Comparison of ENCODE assay signal across 14 cellular contexts in genomic region chr12:65728348-65728912, GRCh38.
DNase-seq lines count a peak whose midpoint lies in the region; ATAC-seq and TF ChIP-seq lines count a peak whose summit lies in the region.
"Had no signal": no experiment of that assay in that cellular context is flagged by ENCODE, and none has a peak within 500 bp of the region (broad histone marks: within the 10 kb centered on the region; RNA-seq: fewer than 3 reads in every experiment).

No MANE protein-coding gene starts in this region.

- no peak for ATAC-seq in RWPE2 (ENCODE audit: low read depth)
- ATAC-seq in esophagus mucosa, result no peak
- no peak for ATAC-seq in activated CD8-positive, alpha-beta T cell treated with anti-CD3 and anti-CD28 coated beads, Interleukin-2, amount 10 ng/mL, durations not matched to agents 7 days and 5 days
- ATAC-seq: naive thymus-derived CD4-positive, alpha-beta T cell had no signal

- H3K4me1 Mint-ChIP-seq in neural progenitor cell, result peaks cover 12% of the 10 kb centered on the region
- H3K4me1 Mint-ChIP-seq in activated CD8-positive, alpha-beta T cell treated with anti-CD3 and anti-CD28 coated beads, Interleukin-2, amount 10 ng/mL, durations not matched to agents 7 days and 5 days (ENCODE audit: low read depth), result no peaks in the 10 kb centered on the region
- H3K4me1 Mint-ChIP-seq: CD8-positive, alpha-beta memory T cell had no signal

- no peak for TF ChIP-seq POLR2A in erythroblast (IDR thresholded peaks at IDR 0.05; ENCODE audit: low read length)

- H2AFZ ChIP-seq in fibroblast of lung (ENCODE audit: low read length) (peak overlapping the region; percentile 75), neural progenitor cell (replicated peaks) (peak overlapping the region; percentile 74)

- H3K4me3 Mint-ChIP-seq in neural progenitor cell, result peak overlapping the region; percentile 86
- no peak overlapping the region for H3K4me3 Mint-ChIP-seq in activated CD8-positive, alpha-beta T cell treated with anti-CD3 and anti-CD28 coated beads, Interleukin-2, amount 10 ng/mL, durations not matched to agents 7 days and 5 days
- H3K4me3 Mint-ChIP-seq: CD8-positive, alpha-beta memory T cell had no signal

- H3K9me3 Mint-ChIP-seq in neural progenitor cell, result peaks cover 6% of the 10 kb centered on the region
- peaks cover 3% of the 10 kb centered on the region for H3K9me3 Mint-ChIP-seq in activated CD8-positive, alpha-beta T cell treated with anti-CD3 and anti-CD28 coated beads, Interleukin-2, amount 10 ng/mL, durations not matched to agents 7 days and 5 days (ENCODE audit: insufficient read depth)

- no peaks in the 10 kb centered on the region for H3K27me3 ChIP-seq in RWPE2 (ENCODE audit: insufficient read depth, poor library complexity, severe bottlenecking)
- H3K27me3 ChIP-seq in fibroblast of lung (ENCODE audit: control insufficient read depth, insufficient read depth, low read length), result no peaks in the 10 kb centered on the region
- peaks cover 45% of the 10 kb centered on the region for H3K27me3 ChIP-seq in neural progenitor cell

- CTCF ChIA-PET in activated CD8-positive, alpha-beta T cell treated with anti-CD3 and anti-CD28 coated beads, Interleukin-2, amount 10 ng/mL, durations not matched to agents 7 days and 5 days (lab: Charles Lee), result no interaction called here

- no peaks in the 10 kb centered on the region for H3K9me3 ChIP-seq in ES-I3 (ENCODE audit: control insufficient read depth, insufficient read depth, low read length)
- no peaks in the 10 kb centered on the region for H3K9me3 ChIP-seq in RWPE2 (ENCODE audit: severe bottlenecking)
- no peaks in the 10 kb centered on the region for H3K9me3 ChIP-seq in fibroblast of lung (ENCODE audit: control insufficient read depth, insufficient read depth, low read depth, low read length)
- H3K9me3 ChIP-seq in neural progenitor cell (ENCODE audit: low read depth), result no peaks in the 10 kb centered on the region

- no peaks in the 10 kb centered on the region for H3K36me3 ChIP-seq in ES-I3 (ENCODE audit: insufficient read depth, low read length)
- no peaks in the 10 kb centered on the region for H3K36me3 ChIP-seq in RWPE2 (ENCODE audit: low read depth)
- no peaks in the 10 kb centered on the region for H3K36me3 ChIP-seq in fibroblast of lung (ENCODE audit: control insufficient read depth, insufficient read depth, low read length)
- no peaks in the 10 kb centered on the region for H3K36me3 ChIP-seq in neural progenitor cell

- H3K4me3 ChIP-seq in RWPE2 (ENCODE audit: severe bottlenecking) (peak overlapping the region; percentile 40), fibroblast of lung (replicated peaks in 1 of 4; ENCODE audit: control extremely low read depth in 1 of 4, insufficient read depth in 1 of 4, low read depth in 3 of 4, low read length in 4 of 4) (peak overlapping the region; percentile 45 to 72 (median 52)), neural progenitor cell (peak overlapping the region; percentile 59)

- H3K4me2 ChIP-seq in fibroblast of lung (ENCODE audit: extremely low read depth, insufficient read depth, low read length) (peak overlapping the region; percentile 81), neural progenitor cell (peak overlapping the region; percentile 89)

- H3K27ac ChIP-seq in RWPE2 (ENCODE audit: poor library complexity, severe bottlenecking) (peak overlapping the region; percentile 58), fibroblast of lung (ENCODE audit: insufficient read depth, low read length) (no peak overlapping the region), neural progenitor cell (no peak overlapping the region)
- H3K27ac ChIP-seq: dorsolateral prefrontal cortex had no signal

- peak overlapping the region; percentile 63 for H3K9ac ChIP-seq in ES-I3 (ENCODE audit: low read depth, low read length)
- no peak overlapping the region for H3K9ac ChIP-seq in fibroblast of lung (ENCODE audit: insufficient read depth, low read length)
- no peak overlapping the region for H3K9ac ChIP-seq in neural progenitor cell

- POLR2A ChIA-PET in activated CD8-positive, alpha-beta T cell treated with anti-CD3 and anti-CD28 coated beads, Interleukin-2, amount 10 ng/mL, durations not matched to agents 7 days and 5 days (lab: Charles Lee), result no interaction called here

- peaks cover 14% of the 10 kb centered on the region for H3K27me3 Mint-ChIP-seq in neural progenitor cell (ENCODE audit: insufficient read depth, low read depth)
- H3K27me3 Mint-ChIP-seq in activated CD8-positive, alpha-beta T cell treated with anti-CD3 and anti-CD28 coated beads, Interleukin-2, amount 10 ng/mL, durations not matched to agents 7 days and 5 days (ENCODE audit: low read depth), result peaks cover 34% of the 10 kb centered on the region

- H3K36me3 Mint-ChIP-seq in neural progenitor cell, result no peaks in the 10 kb centered on the region
- no peaks in the 10 kb centered on the region for H3K36me3 Mint-ChIP-seq in activated CD8-positive, alpha-beta T cell treated with anti-CD3 and anti-CD28 coated beads, Interleukin-2, amount 10 ng/mL, durations not matched to agents 7 days and 5 days (ENCODE audit: low read depth)

- peaks cover 7% of the 10 kb centered on the region for H3F3A ChIP-seq in neural progenitor cell (ENCODE audit: low read depth)

- H3K79me2 ChIP-seq in fibroblast of lung (ENCODE audit: control insufficient read depth, insufficient read depth, low read length), result no peaks in the 10 kb centered on the region
- H3K79me2 ChIP-seq in neural progenitor cell (ENCODE audit: low read depth), result no peaks in the 10 kb centered on the region

- no peak for DNase-seq in RWPE2 (ENCODE audit: low spot score)
- DNase-seq in fibroblast of lung (ENCODE audit: low read depth in 2 of 2), result no peak
- no peak for DNase-seq in neural progenitor cell (ENCODE audit: low spot score)
- no peak for DNase-seq in erythroblast (lab: John Stamatoyannopoulos, UW)
- DNase-seq in activated CD8-positive, alpha-beta T cell treated with anti-CD3 and anti-CD28 coated beads, Interleukin-2, amount 10 ng/mL, durations not matched to agents 7 days and 5 days, result no peak
- no peak for DNase-seq in NCI-H1417 treated with DMSO at 0.1 percent for 48 hours (lab: John Stamatoyannopoulos, UW)
- DNase-seq: activated naive CD4-positive, alpha-beta T cell treated with Interleukin-2 at 50 U/mL for 16 hours; CD8-positive, alpha-beta memory T cell; dorsolateral prefrontal cortex; naive thymus-derived CD4-positive, alpha-beta T cell; stimulated activated CD8-positive, alpha-beta memory T cell treated with anti-CD3 and anti-CD28 coated beads, Interleukin-4, amount 100 ng/mL, for 48 hours; T-helper 1 cell had no signal

- H3K4me1 ChIP-seq in ES-I3 (ENCODE audit: insufficient read depth, low read length), result no peaks in the 10 kb centered on the region; the same call in 1 of the 2 replicates
- H3K4me1 ChIP-seq in RWPE2 (ENCODE audit: insufficient read depth, poor library complexity, severe bottlenecking), result peaks cover 29% of the 10 kb centered on the region
- H3K4me1 ChIP-seq in fibroblast of lung (ENCODE audit: control insufficient read depth, extremely low read depth, insufficient read depth, low read length), result no peaks in the 10 kb centered on the region
- peaks cover 9% of the 10 kb centered on the region for H3K4me1 ChIP-seq in neural progenitor cell

- H4K20me1 ChIP-seq in fibroblast of lung (ENCODE audit: control insufficient read depth, extremely low read depth, insufficient read depth, low read length), result no peaks in the 10 kb centered on the region
- no peaks in the 10 kb centered on the region for H4K20me1 ChIP-seq in neural progenitor cell (ENCODE audit: low read depth)

- H3K27ac Mint-ChIP-seq in neural progenitor cell, result no peak overlapping the region
- H3K27ac Mint-ChIP-seq in activated CD8-positive, alpha-beta T cell treated with anti-CD3 and anti-CD28 coated beads, Interleukin-2, amount 10 ng/mL, durations not matched to agents 7 days and 5 days, result no peak overlapping the region
- H3K27ac Mint-ChIP-seq: CD8-positive, alpha-beta memory T cell; naive thymus-derived CD4-positive, alpha-beta T cell had no signal

- no peak for TF ChIP-seq CTCF in RWPE2 (IDR thresholded peaks at IDR 0.05; ENCODE audit: poor library complexity, severe bottlenecking)
- TF ChIP-seq CTCF in fibroblast of lung (conservative IDR thresholded peaks at IDR 0.05 in 1 of 2, IDR thresholded peaks at IDR 0.05 in 1 of 2; ENCODE audit: low read depth in 1 of 2, low read length in 2 of 2), result no peak
- TF ChIP-seq CTCF in neural progenitor cell (IDR thresholded peaks at IDR 0.05), result no peak
